In the genomic region with DNA sequence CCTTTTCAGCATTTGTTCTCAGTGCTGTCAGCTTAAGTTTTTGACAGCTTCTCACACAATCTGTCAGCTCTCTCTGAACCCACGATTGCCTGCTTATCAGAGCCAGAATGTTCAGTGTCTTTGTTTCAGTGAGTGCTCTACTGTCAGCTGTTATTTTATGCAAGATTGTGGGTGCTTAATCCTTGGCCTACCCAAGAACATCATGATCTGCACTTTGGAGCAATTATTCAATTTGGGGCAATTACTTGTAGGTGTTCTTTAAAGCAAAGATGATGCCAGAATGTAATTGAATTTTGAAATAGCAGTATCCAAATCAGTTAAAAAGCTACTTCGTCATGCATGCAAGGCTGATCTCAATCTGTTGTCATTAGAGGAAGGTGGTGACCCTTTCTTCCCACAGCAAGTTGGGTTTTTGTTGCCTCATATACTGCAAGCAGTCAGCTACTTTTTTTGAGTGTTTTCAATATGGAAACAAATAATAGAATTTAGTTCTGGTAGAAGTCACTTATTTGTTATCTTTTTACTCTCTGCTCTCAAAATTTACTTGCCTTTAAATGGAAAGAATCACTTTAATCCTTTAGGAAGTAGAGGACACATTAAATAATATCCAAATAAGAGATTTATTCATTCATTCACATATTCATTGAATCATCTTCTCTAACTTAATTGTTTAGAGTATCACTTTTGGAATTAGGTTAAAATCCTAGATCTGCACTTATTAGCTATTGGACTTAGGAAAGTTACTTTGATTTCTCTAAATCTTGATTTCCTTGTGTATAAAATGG, we compare ENCODE assay signal across 27 cellular contexts.
DNase-seq lines count a peak whose midpoint lies in the region; FAIRE-seq and TF ChIP-seq lines count a peak whose summit lies in the region.
"Had no signal": no experiment of that assay in that cellular context is flagged by ENCODE, and none has a peak within 500 bp of the region (broad histone marks: within the 10 kb centered on the region; RNA-seq: fewer than 3 reads in every experiment).

No MANE protein-coding gene starts in this region.

- no peaks in the 10 kb centered on the region for H3K36me3 ChIP-seq in endodermal cell (ENCODE audit: control insufficient read depth, insufficient read depth, low read length)
- H3K36me3 ChIP-seq: BLaER1 treated with 17β-estradiol and CSF1 and Interleukin-3, amounts not matched to agents 10 nM and 100 nM; HAP-1 had no signal

- H3K27me3 ChIP-seq in endodermal cell (ENCODE audit: control insufficient read depth, insufficient read depth, low read length, poor library complexity, severe bottlenecking): no peaks in the 10 kb centered on the region
- H3K27me3 ChIP-seq: BLaER1 treated with 17β-estradiol and CSF1 and Interleukin-3, amounts not matched to agents 10 nM and 100 nM had no signal

- H3K4me1 Mint-ChIP-seq in endothelial cell (ENCODE audit: unreplicated experiment): no peaks in the 10 kb centered on the region
- H3K4me1 Mint-ChIP-seq in endodermal cell: peaks cover 9% of the 10 kb centered on the region

- H3K27me3 Mint-ChIP-seq in endothelial cell (ENCODE audit: unreplicated experiment) (no peaks in the 10 kb centered on the region), endodermal cell (ENCODE audit: insufficient read depth) (no peaks in the 10 kb centered on the region)
- H3K27me3 Mint-ChIP-seq: activated naive CD8-positive, alpha-beta T cell treated with anti-CD3 and anti-CD28 coated beads for 36 hours; stimulated activated memory B cell treated with anti-CD40 and anti-IgM and Interleukin-4, amounts not matched to agents 10 μg/mL and 1 μg/mL and 100 μg/mL, for 72 hours had no signal

- no peak for TF ChIP-seq CTCF in endothelial cell (IDR thresholded peaks at IDR 0.05; ENCODE audit: unreplicated experiment)
- no peak for TF ChIP-seq CTCF in endodermal cell (conservative IDR thresholded peaks at IDR 0.05)

- DNase-seq in SKM-1 (lab: John Stamatoyannopoulos, UW; ENCODE audit: unreplicated experiment): peak; percentile 26
- no peak for DNase-seq in SKM-1 treated with dmso at 0.1 percent for 144 hours (lab: John Stamatoyannopoulos, UW; ENCODE audit: unreplicated experiment)
- DNase-seq in head of caudate nucleus: peak in 24 of 42 donors; percentile 12 to 78 (median 42)
- no peak for DNase-seq in endothelial cell (ENCODE audit: low spot score)
- DNase-seq in A172 (ENCODE audit: low spot score): no peak
- DNase-seq in endodermal cell: no peak
- no peak for DNase-seq in stimulated activated naive CD4-positive, alpha-beta T cell (lab: John Stamatoyannopoulos, UW)
- DNase-seq: activated CD4-positive, alpha-beta T cell treated with anti-CD3 and anti-CD28 coated beads for 1 hour; activated CD8-positive, alpha-beta T cell treated with anti-CD3 and anti-CD28 coated beads, Interleukin-2, amount 10 ng/mL, durations not matched to agents 7 days and 5 days; activated effector memory CD4-positive, alpha-beta T cell treated with Interleukin-2 at 50 U/mL for 16 hours; activated naive CD8-positive, alpha-beta T cell treated with anti-CD3 and anti-CD28 coated beads for 36 hours; activated T-cell treated with anti-CD3 and anti-CD28 coated beads for 4 hours; Caco-2; EL; mesenchymal stem cell; NCI-H1092; NCI-H2029; NCI-H446; stimulated activated CD4-positive, alpha-beta T cell treated with anti-CD3 and anti-CD28 coated beads, Interleukin-4, amount 100 ng/mL, for 1 hour; T1000 had no signal

- no peak overlapping the region for H3K27ac ChIP-seq in endodermal cell (ENCODE audit: low read depth, low read length)
- H3K27ac ChIP-seq: BLaER1 treated with 17β-estradiol and CSF1 and Interleukin-3, amounts not matched to agents 10 nM and 100 nM; epithelial cell of prostate; RWPE1 had no signal

- H3K9me3 Mint-ChIP-seq in endothelial cell (ENCODE audit: unreplicated experiment) (no peaks in the 10 kb centered on the region), endodermal cell (peaks cover 6% of the 10 kb centered on the region)
- H3K9me3 Mint-ChIP-seq: activated naive CD8-positive, alpha-beta T cell treated with anti-CD3 and anti-CD28 coated beads for 36 hours had no signal

- H3K4me3 Mint-ChIP-seq in endothelial cell (ENCODE audit: unreplicated experiment) (no peak overlapping the region), endodermal cell (no peak overlapping the region)
- H3K4me3 Mint-ChIP-seq: activated CD8-positive, alpha-beta T cell treated with anti-CD3 and anti-CD28 coated beads, Interleukin-2, amount 10 ng/mL, durations not matched to agents 7 days and 5 days; activated naive CD8-positive, alpha-beta T cell treated with anti-CD3 and anti-CD28 coated beads for 36 hours; stimulated activated memory B cell treated with anti-CD40 and anti-IgM and Interleukin-4, amounts not matched to agents 10 μg/mL and 1 μg/mL and 100 μg/mL, for 72 hours had no signal

- peaks cover 1% of the 10 kb centered on the region for H3K4me1 ChIP-seq in endodermal cell (ENCODE audit: control insufficient read depth, insufficient read depth, low read length)
- H3K4me1 ChIP-seq: Caco-2, HAP-1 had no signal

- H3K9me3 ChIP-seq in endodermal cell (ENCODE audit: control insufficient read depth, low read length): peaks cover 4% of the 10 kb centered on the region
- H3K9me3 ChIP-seq: BLaER1 treated with 17β-estradiol and CSF1 and Interleukin-3, amounts not matched to agents 10 nM and 100 nM; Caco-2; HAP-1 had no signal

- no peak overlapping the region for H3K9ac ChIP-seq in endodermal cell (ENCODE audit: extremely low read depth, low read length, poor library complexity, severe bottlenecking)
- H3K9ac ChIP-seq: BLaER1 treated with 17β-estradiol and CSF1 and Interleukin-3, amounts not matched to agents 10 nM and 100 nM had no signal

- H3K4me3 ChIP-seq in endodermal cell (ENCODE audit: low read length): no peak overlapping the region
- H3K4me3 ChIP-seq: BLaER1 treated with 17β-estradiol and CSF1 and Interleukin-3, amounts not matched to agents 10 nM and 100 nM; HAP-1 had no signal

- H3K36me3 Mint-ChIP-seq in endothelial cell (ENCODE audit: low read depth, unreplicated experiment) (no peaks in the 10 kb centered on the region), endodermal cell (ENCODE audit: low read depth) (no peaks in the 10 kb centered on the region)
- H3K36me3 Mint-ChIP-seq: activated naive CD8-positive, alpha-beta T cell treated with anti-CD3 and anti-CD28 coated beads for 36 hours; stimulated activated memory B cell treated with anti-CD40 and anti-IgM and Interleukin-4, amounts not matched to agents 10 μg/mL and 1 μg/mL and 100 μg/mL, for 72 hours had no signal

- intact Hi-C loops in head of caudate nucleus (cut with DNase I): no loop called here

- 71 to 76% methylated on average over 2 of the region's 2 CpGs for WGBS in endodermal cell (ENCODE audit: insufficient coverage in 1 of 2, insufficient read length in 1 of 2), 2 experiments

- peak; percentile 17 for FAIRE-seq in TTC549 (lab: Jason Lieb, UNC)
- FAIRE-seq: HepG2 had no signal

- H3K27ac Mint-ChIP-seq in endothelial cell (ENCODE audit: unreplicated experiment): no peak overlapping the region
- no peak overlapping the region for H3K27ac Mint-ChIP-seq in endodermal cell
- H3K27ac Mint-ChIP-seq: activated CD8-positive, alpha-beta T cell treated with anti-CD3 and anti-CD28 coated beads, Interleukin-2, amount 10 ng/mL, durations not matched to agents 7 days and 5 days; activated naive CD8-positive, alpha-beta T cell treated with anti-CD3 and anti-CD28 coated beads for 36 hours; stimulated activated memory B cell treated with anti-CD40 and anti-IgM and Interleukin-4, amounts not matched to agents 10 μg/mL and 1 μg/mL and 100 μg/mL, for 72 hours had no signal

Comparison
In these comparisons a context has a peak if more than half of its experiments do, and no peak if none do; other contexts are left out.
1. DNase-seq: peak in SKM-1 (single experiment) and head of caudate nucleus (24 of 42); none in SKM-1 treated with dmso at 0.1 percent for 144 hours (single experiment), endothelial cell (single experiment), A172 (single experiment), endodermal cell (single experiment) and stimulated activated naive CD4-positive, alpha-beta T cell (0 of 6).